ENCODE assay signal across 26 cellular contexts in the genomic region with DNA sequence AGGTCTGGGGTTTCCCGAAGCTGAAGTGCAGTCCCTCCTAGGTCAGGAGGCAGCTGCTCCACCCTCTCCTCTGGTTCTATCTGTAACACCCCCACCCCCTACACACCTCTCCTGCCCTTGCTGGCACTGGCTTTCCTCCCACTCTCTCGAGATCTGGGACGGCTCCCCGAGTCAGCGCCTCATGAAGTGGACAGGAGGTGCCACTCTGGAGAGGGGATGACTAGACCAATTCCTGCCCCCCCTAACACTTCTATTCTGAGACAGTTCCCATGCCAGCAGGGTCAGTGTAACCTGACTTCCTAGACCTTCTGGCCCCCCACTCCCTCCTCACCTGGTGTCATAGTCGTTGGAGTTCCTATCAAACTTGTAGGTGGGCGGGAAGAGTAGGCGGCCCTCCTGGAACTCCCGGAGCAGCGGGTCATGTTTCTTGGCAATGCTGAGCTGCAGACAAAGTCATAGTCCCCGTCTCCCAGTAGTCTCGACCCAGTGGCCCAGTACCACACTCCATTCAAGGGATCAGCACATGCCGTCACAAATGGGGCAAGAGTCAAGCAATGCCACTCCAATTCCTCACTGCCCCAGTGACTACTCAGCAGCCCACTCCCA. TPM values are rescaled to one million over a fixed set of nuclear protein-coding genes. Genes with fewer than 3 reads are reported as not detected.
DNase-seq lines count a peak whose midpoint lies in the region; ATAC-seq and TF ChIP-seq lines count a peak whose summit lies in the region.
"Had no signal": no experiment of that assay in that cellular context is flagged by ENCODE, and none has a peak within 500 bp of the region (broad histone marks: within the 10 kb centered on the region; RNA-seq: fewer than 3 reads in every experiment).

No MANE protein-coding gene starts in this region.

- no peak for ATAC-seq in WTC11
- peak; percentile 33 to 87 (median 76) for ATAC-seq in heart right ventricle
- peak in 3 of 4 donors; percentile 66 to 79 (median 77) for ATAC-seq in psoas muscle
- ATAC-seq in GM18505 (IDR thresholded peaks at IDR 0.05; ENCODE audit: unreplicated experiment), result no peak
- ATAC-seq: A549, GM23338 had no signal

- H3K27ac Mint-ChIP-seq in WTC11, result peak overlapping the region; percentile 60; the same call in 1 of the 2 replicates
- H3K27ac Mint-ChIP-seq: CD4-positive, alpha-beta T cell; GM23338 had no signal

- WGBS in heart right ventricle, 2 donors, result 55 to 63% methylated on average over 13 of the region's 13 CpGs
- 82 to 85% (median 83%) methylated on average over 13 of the region's 13 CpGs for WGBS in psoas muscle, 3 donors

- TF ChIP-seq CTCF in WTC11 (IDR thresholded peaks at IDR 0.05) (no peak), heart right ventricle (IDR thresholded peaks at IDR 0.05) (no peak), psoas muscle (IDR thresholded peaks at IDR 0.05) (no peak), dorsolateral prefrontal cortex (IDR thresholded peaks at IDR 0.05 in 54 of 56, conservative IDR thresholded peaks at IDR 0.05 in 2 of 56; ENCODE audit: low read depth in 1 of 56, partially characterized antibody in 56 of 56) (no peak)

- H3K4me3 Mint-ChIP-seq in WTC11, result no peak overlapping the region
- H3K4me3 Mint-ChIP-seq: CD4-positive, alpha-beta T cell; GM23338 had no signal

- CTCF ChIA-PET in WTC11 (lab: Charles Lee), result interaction anchor here (3.2 kb wide), 1 partner anchor 9 kb away, joined by 22 read pairs; the partner anchor contains the start of gene INPP5K

- no peaks in the 10 kb centered on the region for H3K9me3 ChIP-seq in heart right ventricle
- no peaks in the 10 kb centered on the region for H3K9me3 ChIP-seq in psoas muscle
- H3K9me3 ChIP-seq: A549; BLaER1 treated with 17β-estradiol and CSF1 and Interleukin-3, amounts not matched to agents 10 nM and 100 nM had no signal

- intact Hi-C loops in heart right ventricle (cut with DNase I), result no loop called here
- intact Hi-C loops in psoas muscle (cut with DNase I), result no loop called here
- intact Hi-C loops in dorsolateral prefrontal cortex (cut with DNase I), result loop anchor here in 1 of 2 donors (5.0 kb wide), 1 partner anchor 39 kb away; no protein-coding TSS in a partner anchor

- H3K27ac ChIP-seq in heart right ventricle, result peak overlapping the region in 8 of 10 donors; percentile 14 to 72 (median 56)
- no peak overlapping the region for H3K27ac ChIP-seq in psoas muscle
- H3K27ac ChIP-seq in dorsolateral prefrontal cortex, result no peak overlapping the region
- H3K27ac ChIP-seq: A549; BLaER1 treated with 17β-estradiol and CSF1 and Interleukin-3, amounts not matched to agents 10 nM and 100 nM; SK-N-MC had no signal

- H3K27me3 ChIP-seq in heart right ventricle, result no peaks in the 10 kb centered on the region
- no peaks in the 10 kb centered on the region for H3K27me3 ChIP-seq in psoas muscle (ENCODE audit: insufficient read depth in 3 of 3, low read length in 2 of 3)
- no peaks in the 10 kb centered on the region for H3K27me3 ChIP-seq in dorsolateral prefrontal cortex
- H3K27me3 ChIP-seq: BLaER1 treated with 17β-estradiol and CSF1 and Interleukin-3, amounts not matched to agents 10 nM and 100 nM had no signal

- DNase-seq in WTC11 (ENCODE audit: low spot score) (no peak), heart right ventricle (peak; percentile 55 to 59), left kidney (ENCODE audit: low read depth, low spot score) (peak; percentile 74), psoas muscle (no peak), activated T-cell treated with anti-CD3 and anti-CD28 coated beads for 4 hours (no peak), dorsolateral prefrontal cortex (no peak)
- no peak for DNase-seq in stimulated activated CD8-positive, alpha-beta memory T cell treated with anti-CD3 and anti-CD28 coated beads, Interleukin-4, amount 100 ng/mL, for 48 hours
- DNase-seq: AML-193; CD4-positive, alpha-beta T cell; COR-L47; HCEC 1CT; NCI-H1048; NCI-H1417; NCI-H1694; NCI-H2081; NCI-H2171; NCI-H226; NCI-H510A; NCI-H69; RPMI8226; SHP77 treated with DMSO at 0.1 percent for 48 hours had no signal

- no peaks in the 10 kb centered on the region for H3K9me3 Mint-ChIP-seq in WTC11
- H3K9me3 Mint-ChIP-seq: CD4-positive, alpha-beta T cell; GM23338 had no signal

- H3K36me3 Mint-ChIP-seq in WTC11, result no peaks in the 10 kb centered on the region

- H3K4me1 Mint-ChIP-seq in WTC11, result no peaks in the 10 kb centered on the region

- no peak for TF ChIP-seq POLR2A in GM18505 (IDR thresholded peaks at IDR 0.05; ENCODE audit: borderline replicate concordance, extremely low read depth, insufficient read depth, insufficient read length)

- H3K4me1 ChIP-seq in heart right ventricle, result peaks cover 21 to 80% (median 54%) of the 10 kb centered on the region in 9 donors
- H3K4me1 ChIP-seq in psoas muscle, result peaks cover 17% of the 10 kb centered on the region
- H3K4me1 ChIP-seq: A549 had no signal

- H3K36me3 ChIP-seq in heart right ventricle (peaks cover 0 to 75% (median 0%) of the 10 kb centered on the region in 9 donors), psoas muscle (ENCODE audit: insufficient read depth in 1 of 2, low read depth in 1 of 2) (peaks cover 0 to 67% of the 10 kb centered on the region in 2 donors)

- POLR2A ChIA-PET in WTC11 (lab: Charles Lee), result interaction anchor here (1.1 kb wide), 1 partner anchor 14 kb away, joined by 3 read pairs; the partner anchor contains the start of gene MYO1C

- H3K4me3 ChIP-seq in heart right ventricle, result no peak overlapping the region
- no peak overlapping the region for H3K4me3 ChIP-seq in psoas muscle
- no peak overlapping the region for H3K4me3 ChIP-seq in dorsolateral prefrontal cortex
- H3K4me3 ChIP-seq: A549; BLaER1 treated with 17β-estradiol and CSF1 and Interleukin-3, amounts not matched to agents 10 nM and 100 nM; GM23338; SK-N-MC had no signal

- H3K27me3 Mint-ChIP-seq in WTC11 (ENCODE audit: low read depth), result no peaks in the 10 kb centered on the region
- H3K27me3 Mint-ChIP-seq: CD4-positive, alpha-beta T cell had no signal

TF ChIP-seq in WTC11, 78 proteins besides CTCF, POLR2A, EP300 and RAD21 (continues in another document):
- TF ChIP-seq ZNF232 (CRISPR knock-in tag; IDR thresholded peaks at IDR 0.05) (no peak), EMX1 (CRISPR knock-in tag; IDR thresholded peaks at IDR 0.05) (no peak), GRHL2 (CRISPR knock-in tag; IDR thresholded peaks at IDR 0.05; ENCODE audit: insufficient replicate concordance, severe bottlenecking) (no peak), PRDM15 (CRISPR knock-in tag; IDR thresholded peaks at IDR 0.05) (no peak), ZNF317 (CRISPR knock-in tag; IDR thresholded peaks at IDR 0.05; ENCODE audit: borderline replicate concordance, low read depth) (no peak), SMAD4 (CRISPR knock-in tag; IDR thresholded peaks at IDR 0.05) (no peak), FOXJ3 (CRISPR knock-in tag; IDR thresholded peaks at IDR 0.05; ENCODE audit: borderline replicate concordance) (no peak)

RNA-seq across cellular contexts. Expression of gene INPP5K, which starts 9.7 kb away (rescaled TPM):
- total RNA-seq in WTC11 (2021) (17.1 to 26.8 TPM (median 18.5 TPM) in 3 replicates), heart right ventricle (10 to 100 TPM; 26.8 to 41.2 (median 32.7) TPM), psoas muscle (10 to 100 TPM; 35.7 to 41.8 (median 40.1) TPM), dorsolateral prefrontal cortex (10 to 100 TPM; 28.5 to 70.6 (median 43.8) TPM)
- polyA plus RNA-seq in heart right ventricle (10 to 100 TPM; 38.6 to 45.5 TPM), psoas muscle (10 to 100 TPM; 25.6 to 45.4 (median 30.9) TPM)

RNA-seq across cellular contexts. Expression of gene MYO1C, which starts 14.3 kb away (rescaled TPM):
- 73.6 to 83.2 TPM (median 80.3 TPM) in 3 replicates for total RNA-seq in WTC11 (2021)
- total RNA-seq in heart right ventricle, result 100 to 1,000 TPM; 131 to 229 (median 179) TPM
- 100 to 1,000 TPM; 101 to 120 TPM for polyA plus RNA-seq in heart right ventricle
- 10 to 100 TPM; 68.1 to 82.7 (median 73.2) TPM for total RNA-seq in psoas muscle
- 10 to 100 TPM; 24.0 to 32.7 (median 28.4) TPM for polyA plus RNA-seq in psoas muscle
- total RNA-seq in dorsolateral prefrontal cortex, result 10 to 100 TPM; 13.8 to 50.6 (median 25.1) TPM

RNA-seq across cellular contexts. Expression of gene CRK, which starts 50.7 kb away (rescaled TPM):
- total RNA-seq in WTC11 (2021), result 43.6 to 45.2 TPM (median 43.7 TPM) in 3 replicates
- total RNA-seq in heart right ventricle, result 10 to 100 TPM; 30.4 to 47.5 (median 37.9) TPM
- polyA plus RNA-seq in heart right ventricle, result 10 to 100 TPM; 22.2 to 29.4 TPM
- 10 to 100 TPM; 26.4 to 60.4 (median 33.1) TPM for total RNA-seq in psoas muscle
- polyA plus RNA-seq in psoas muscle, result 10 to 100 TPM; 29.7 to 48.0 (median 40.4) TPM
- total RNA-seq in dorsolateral prefrontal cortex, result 10 to 100 TPM; 37.2 to 62.1 (median 49.0) TPM

RNA-seq across cellular contexts. Expression of gene PITPNA, which starts 55.8 kb away (rescaled TPM):
- 58.3 to 68.4 TPM (median 60.2 TPM) in 3 replicates for total RNA-seq in WTC11 (2021)
- total RNA-seq in heart right ventricle, result 10 to 100 TPM; 39.5 to 61.0 (median 50.6) TPM
- 10 to 100 TPM in 1 of 2 donors, 1 to 10 TPM in 1; 8.0 to 36.9 TPM for polyA plus RNA-seq in heart right ventricle
- total RNA-seq in psoas muscle, result 10 to 100 TPM; 23.7 to 45.0 (median 43.5) TPM
- polyA plus RNA-seq in psoas muscle, result 10 to 100 TPM; 23.7 to 43.8 (median 40.0) TPM
- 100 to 1,000 TPM in 97 of 120 experiments, 10 to 100 TPM in 23; 69.4 to 185 (median 126) TPM for total RNA-seq in dorsolateral prefrontal cortex

Comparison
In these comparisons a context has a peak if more than half of its experiments do, and no peak if none do; other contexts are left out.
1. ATAC-seq: peak in heart right ventricle (8 of 8) and psoas muscle (3 of 4); none in WTC11 (single experiment) and GM18505 (single experiment).
2. DNase-seq: peak in heart right ventricle (2 of 2) and left kidney (single experiment); none in WTC11 (single experiment), psoas muscle (0 of 2), activated T-cell treated with anti-CD3 and anti-CD28 coated beads for 4 hours (single experiment), dorsolateral prefrontal cortex (0 of 10) and stimulated activated CD8-positive, alpha-beta memory T cell treated with anti-CD3 and anti-CD28 coated beads, Interleukin-4, amount 100 ng/mL, for 48 hours (single experiment).
3. H3K27ac ChIP-seq: peak in heart right ventricle (8 of 10); none in psoas muscle (single experiment) and dorsolateral prefrontal cortex (0 of 59).